ENCODE assay signal across 4 cellular contexts in genomic region chrX:1522905-1523304, GRCh38. TPM values are rescaled to one million over a fixed set of nuclear protein-coding genes. Genes with fewer than 3 reads are reported as not detected.
"Had no signal": no experiment of that assay in that cellular context is flagged by ENCODE, and none has a peak within 500 bp of the region (broad histone marks: within the 10 kb centered on the region; RNA-seq: fewer than 3 reads in every experiment).

No MANE protein-coding gene starts in this region.

RNA-seq across cellular contexts. Expression of gene P2RY8, which starts 14.1 kb away (rescaled TPM):
- total RNA-seq: cardiac muscle cell, chondrocyte, myocyte had no signal
- polyA plus RNA-seq: cardiac muscle cell, neural cell had no signal
